ENCODE assay signal across 8 cellular contexts in genomic region chr4:153788419-153789276, GRCh38. TPM values are rescaled to one million over a fixed set of nuclear protein-coding genes. Genes with fewer than 3 reads are reported as not detected.
DNase-seq lines count a peak whose midpoint lies in the region; ATAC-seq and TF ChIP-seq lines count a peak whose summit lies in the region.

Gene SFRP2 (minus strand): TSS chr4:153789083. CDS start chr4:153788835, 248 bp downstream.

- no peak within 1 kb of the TSS for H2AFZ ChIP-seq in SK-N-SH (ENCODE audit: low read depth)

- H3K4me2 ChIP-seq in SK-N-SH, result peak within 1 kb of the TSS; percentile 63; the same call in 1 of the 2 replicates

- no peak for TF ChIP-seq RAD21 in SK-N-SH (IDR thresholded peaks at IDR 0.05; ENCODE audit: low read length)

- no peak within 1 kb of the TSS for H3K27ac ChIP-seq in SK-N-SH (ENCODE audit: low read depth in 2 of 2, low read length in 1 of 2)
- H3K27ac ChIP-seq in body of pancreas, result no peak within 1 kb of the TSS
- H3K27ac ChIP-seq in stomach, result peak within 1 kb of the TSS in 1 of 5 donors; percentile 59

- TF ChIP-seq CTCF in SK-N-SH (IDR thresholded peaks at IDR 0.05), result no peak
- no peak for TF ChIP-seq CTCF in body of pancreas (IDR thresholded peaks at IDR 0.05)
- no peak for TF ChIP-seq CTCF in lower leg skin (IDR thresholded peaks at IDR 0.05)
- no peak for TF ChIP-seq CTCF in stomach (IDR thresholded peaks at IDR 0.05)

- no peaks in the 10 kb centered on the region for H3K79me2 ChIP-seq in SK-N-SH (ENCODE audit: insufficient read depth)

- CTCF ChIA-PET in SK-N-SH (lab: Yijun Ruan, JAX), result no interaction called here

- no peak; the same call in 2 of the 3 replicates for ATAC-seq in SK-N-SH treated with all-trans-retinoic acid at 6 μM for 48 hours
- ATAC-seq in body of pancreas, result no peak
- ATAC-seq in GM19395 (IDR thresholded peaks at IDR 0.05; ENCODE audit: unreplicated experiment), result no peak

- peaks cover 69% of the 10 kb centered on the region for H3K27me3 ChIP-seq in SK-N-SH (ENCODE audit: insufficient read depth)
- peaks cover 5 to 32% of the 10 kb centered on the region in 2 donors for H3K27me3 ChIP-seq in body of pancreas
- H3K27me3 ChIP-seq in stomach, result peaks cover 23 to 88% (median 70%) of the 10 kb centered on the region in 3 donors

- TF ChIP-seq POLR2A in body of pancreas (IDR thresholded peaks at IDR 0.05) (peak in 1 of 3 donors; percentile 6), lower leg skin (IDR thresholded peaks at IDR 0.05) (no peak), stomach (IDR thresholded peaks at IDR 0.05) (no peak)

- DNase-seq in SK-N-SH (peak; percentile 44), body of pancreas (peak in 3 of 4 donors; percentile 21 to 41 (median 29)), lower leg skin (ENCODE audit: low spot score in 2 of 2) (peak in 1 of 2 donors; percentile 82), stomach (no peak), midbrain (lab: John Stamatoyannopoulos, UW) (no peak), NCI-H2081 treated with DMSO at 0.1 percent for 48 hours (lab: John Stamatoyannopoulos, UW) (no peak)

- no peaks in the 10 kb centered on the region for H4K20me1 ChIP-seq in SK-N-SH (ENCODE audit: insufficient read depth)

- 6% methylated on average over 20 of the region's 72 CpGs for WGBS in SK-N-SH (ENCODE audit: low lambda C conversion rate)
- 2% methylated on average over 38 to 72 of the region's 72 CpGs for WGBS in body of pancreas, 2 donors
- 1 to 2% methylated on average over 44 of the region's 72 CpGs for WGBS in lower leg skin, 2 donors
- 1 to 6% (median 4%) methylated on average over 54 to 72 of the region's 72 CpGs for WGBS in stomach, 5 donors

- H3K4me1 ChIP-seq in SK-N-SH (ENCODE audit: control insufficient read depth in 1 of 2, insufficient read depth in 2 of 2, low read depth in 1 of 2, low read length in 1 of 2) (peaks cover 4 to 13% of the 10 kb centered on the region in 2 experiments; a peak in 1 of 4 replicates), body of pancreas (peaks cover 40% of the 10 kb centered on the region), stomach (peaks cover 28 to 50% (median 41%) of the 10 kb centered on the region in 4 donors)

- TF ChIP-seq EP300 in SK-N-SH (IDR thresholded peaks at IDR 0.05; ENCODE audit: borderline replicate concordance in 1 of 2, low read depth in 1 of 2, low read length in 1 of 2) (no peak), stomach (IDR thresholded peaks at IDR 0.05) (no peak)

- H3K36me3 ChIP-seq in SK-N-SH (replicated peaks in 1 of 2; ENCODE audit: control insufficient read depth in 1 of 2, insufficient read depth in 2 of 2, low read length in 1 of 2), result no peaks in the 10 kb centered on the region
- no peaks in the 10 kb centered on the region for H3K36me3 ChIP-seq in body of pancreas (replicated peaks in 1 of 2; ENCODE audit: insufficient read depth in 1 of 2, low read depth in 2 of 2)
- no peaks in the 10 kb centered on the region for H3K36me3 ChIP-seq in stomach

- no peaks in the 10 kb centered on the region for H3K9me3 ChIP-seq in SK-N-SH
- no peaks in the 10 kb centered on the region for H3K9me3 ChIP-seq in body of pancreas
- no peaks in the 10 kb centered on the region for H3K9me3 ChIP-seq in stomach

- POLR2A ChIA-PET in SK-N-SH (lab: Yijun Ruan, JAX), result no interaction called here

- no peaks in the 10 kb centered on the region for H3F3A ChIP-seq in SK-N-SH (replicated peaks; ENCODE audit: insufficient read depth)

- intact Hi-C loops in body of pancreas (cut with DNase I) (loop anchor here (10.0 kb wide), 1 partner anchor 526 kb away; no protein-coding TSS in a partner anchor), lower leg skin (cut with DNase I; ENCODE audit: low total_unique reads) (no loop called here), stomach (cut with DNase I; ENCODE audit: low total_unique reads) (no loop called here)

- H3K9me2 ChIP-seq in SK-N-SH, result no peaks in the 10 kb centered on the region

- H3K4me3 ChIP-seq in SK-N-SH (ENCODE audit: low read depth in 2 of 2, low read length in 1 of 2), result no peak within 1 kb of the TSS; a peak in 1 of 4 replicates
- H3K4me3 ChIP-seq in body of pancreas, result no peak within 1 kb of the TSS
- peak within 1 kb of the TSS; percentile 17 for H3K4me3 ChIP-seq in lower leg skin (ENCODE audit: low read depth, poor library complexity, severe bottlenecking)
- peak within 1 kb of the TSS; percentile 35 to 44 (median 36) for H3K4me3 ChIP-seq in stomach

- no peak within 1 kb of the TSS for H3K9ac ChIP-seq in SK-N-SH

TF ChIP-seq in SK-N-SH, 30 proteins besides CTCF, POLR2A, EP300 and RAD21:
- no peak for TF ChIP-seq USF2 (IDR thresholded peaks at IDR 0.05; ENCODE audit: borderline replicate concordance, low read depth, low read length)
- TF ChIP-seq EZH2phosphoT487 (IDR thresholded peaks at IDR 0.05; ENCODE audit: borderline replicate concordance, low read depth), result 0 out of 2 replicates have a peak, but pooled peaks have one; percentile 7
- no peak for TF ChIP-seq NRF1 (IDR thresholded peaks at IDR 0.05; ENCODE audit: low read depth, low read length)
- TF ChIP-seq USF1 (IDR thresholded peaks at IDR 0.05; ENCODE audit: borderline replicate concordance, low read depth), result no peak

TF ChIP-seq in SK-N-SH treated with all-trans-retinoic acid at 6 μM for 48 hours, 23 proteins besides CTCF, POLR2A, EP300 and RAD21:
- TF ChIP-seq ZFP3 (CRISPR knock-in tag; IDR thresholded peaks at IDR 0.05) (no peak), OSR1 (CRISPR knock-in tag; IDR thresholded peaks at IDR 0.05) (no peak), ARNTL (CRISPR knock-in tag; IDR thresholded peaks at IDR 0.05; ENCODE audit: borderline replicate concordance, low read depth) (no peak), ZNF565 (CRISPR knock-in tag; conservative IDR thresholded peaks at IDR 0.05; ENCODE audit: low read depth) (no peak), PATZ1 (CRISPR knock-in tag; IDR thresholded peaks at IDR 0.05; ENCODE audit: borderline replicate concordance) (no peak), PPARA (CRISPR knock-in tag; IDR thresholded peaks at IDR 0.05; ENCODE audit: borderline replicate concordance) (no peak), CSDC2 (CRISPR knock-in tag; IDR thresholded peaks at IDR 0.05) (no peak)

RNA-seq across cellular contexts. Expression of gene SFRP2, which starts in this region (rescaled TPM):
- polyA plus RNA-seq in SK-N-SH (2012; rRNA removed) (not detected in 2 replicates), stomach (1 to 10 TPM in 2 of 3 donors, not detected in 1; 1.2 to 2.7 TPM)
- not detected in 2 replicates for polyA plus RNA-seq in SK-N-SH (2012; cell fraction: cytosol; rRNA removed)
- not detected in 2 replicates for polyA plus RNA-seq in SK-N-SH (2012; cell fraction: nucleus; rRNA removed)
- total RNA-seq in body of pancreas (10 to 100 TPM; 11.9 to 12.5 TPM), lower leg skin (1 to 10 TPM; 1.4 to 6.9 (median 4.2) TPM), stomach (10 to 100 TPM in 3 of 5 donors, 1 to 10 TPM in 1, not detected in 1; 6.7 to 40.0 (median 14.1) TPM)

Comparison
In these comparisons a context has a peak if more than half of its experiments do, and no peak if none do; other contexts are left out.
1. Peak in DNase-seq and H3K4me2 ChIP-seq in SK-N-SH; RNA of the gene not detected or under 1 TPM.
2. DNase-seq: peak in body of pancreas (3 of 4); none in stomach (single experiment), midbrain (single experiment) and NCI-H2081 treated with DMSO at 0.1 percent for 48 hours (single experiment).
3. H3K4me3 ChIP-seq: peak in lower leg skin (single experiment) and stomach (4 of 4); none in SK-N-SH (0 of 2) and body of pancreas (0 of 2).